9 cellular contexts compared by ENCODE assay signal in genomic region chr1:43711049-43711448, GRCh38. TPM values are rescaled to one million over a fixed set of nuclear protein-coding genes. Genes with fewer than 3 reads are reported as not detected.
A peak's percentile ranks its signal among the peaks of the same experiment; 100 is the strongest.
DNase-seq lines count a peak whose midpoint lies in the region; TF ChIP-seq lines count a peak whose summit lies in the region.
"Had no signal": no experiment of that assay in that cellular context is flagged by ENCODE, and none has a peak within 500 bp of the region (broad histone marks: within the 10 kb centered on the region; RNA-seq: fewer than 3 reads in every experiment).

No MANE protein-coding gene starts in this region.

- intact Hi-C loops in ovary (cut with DNase I) = no loop called here

- no peaks in the 10 kb centered on the region for H4K20me1 ChIP-seq in fibroblast of lung (ENCODE audit: control insufficient read depth, extremely low read depth, insufficient read depth, low read length)

- H3K79me2 ChIP-seq in fibroblast of lung (ENCODE audit: control insufficient read depth, insufficient read depth, low read length) = peaks cover 46% of the 10 kb centered on the region

- peaks cover 58% of the 10 kb centered on the region for H3K4me1 ChIP-seq in SJSA1 (replicated peaks)
- peaks cover 16% of the 10 kb centered on the region for H3K4me1 ChIP-seq in fibroblast of lung (ENCODE audit: control insufficient read depth, extremely low read depth, insufficient read depth, low read length)
- H3K4me1 ChIP-seq in skeletal muscle satellite cell (ENCODE audit: control insufficient read depth, insufficient read depth, low read length) = peaks cover 43% of the 10 kb centered on the region
- peaks cover 4% of the 10 kb centered on the region for H3K4me1 ChIP-seq in ovary (ENCODE audit: insufficient read depth)

- H3K27ac ChIP-seq in SJSA1 = peak overlapping the region; percentile 97
- peak overlapping the region; percentile 77 for H3K27ac ChIP-seq in fibroblast of lung (ENCODE audit: insufficient read depth, low read length)
- no peak overlapping the region for H3K27ac ChIP-seq in ovary

- TF ChIP-seq EP300 in ovary (IDR thresholded peaks at IDR 0.05) = no peak

- no peak overlapping the region for H2AFZ ChIP-seq in fibroblast of lung (ENCODE audit: low read length)

- DNase-seq in HPDE6-E6E7 (ENCODE audit: extremely low spot score) (peak; percentile 47), SJSA1 (ENCODE audit: low read depth in 1 of 2, low spot score in 2 of 2) (peak in 1 of 2 experiments; percentile 61), fibroblast of lung (ENCODE audit: low read depth in 2 of 2) (peak; percentile 80 to 87), hippocampal formation (lab: John Stamatoyannopoulos, UW) (no peak), ovary (no peak)
- no peak for DNase-seq in activated CD4-positive, alpha-beta T cell treated with anti-CD3 and anti-CD28 coated beads, Interleukin-2, amount 50 U/mL, for 48 hours
- DNase-seq: NCI-H1417 treated with DMSO at 0.1 percent for 48 hours; NK-92 treated with Interleukin-12 subunit alpha and Interleukin-12 subunit beta, amount 100 ng/mL, for 24 hours had no signal

- H3K36me3 ChIP-seq in SJSA1 = peaks cover 50% of the 10 kb centered on the region
- no peaks in the 10 kb centered on the region for H3K36me3 ChIP-seq in fibroblast of lung (ENCODE audit: control insufficient read depth, insufficient read depth, low read length)
- peaks cover 6% of the 10 kb centered on the region for H3K36me3 ChIP-seq in skeletal muscle satellite cell (ENCODE audit: insufficient read depth, low read length)
- no peaks in the 10 kb centered on the region for H3K36me3 ChIP-seq in ovary

- H3K4me2 ChIP-seq in fibroblast of lung (ENCODE audit: extremely low read depth, insufficient read depth, low read length) = no peak overlapping the region
- peak overlapping the region; percentile 71 for H3K4me2 ChIP-seq in skeletal muscle satellite cell (ENCODE audit: low read length)

- no peaks in the 10 kb centered on the region for H3K27me3 ChIP-seq in SJSA1 (replicated peaks)
- no peaks in the 10 kb centered on the region for H3K27me3 ChIP-seq in fibroblast of lung (ENCODE audit: control insufficient read depth, insufficient read depth, low read length)
- H3K27me3 ChIP-seq in skeletal muscle satellite cell (ENCODE audit: control insufficient read depth, insufficient read depth, low read length) = no peaks in the 10 kb centered on the region
- no peaks in the 10 kb centered on the region for H3K27me3 ChIP-seq in ovary

- TF ChIP-seq POLR2A in ovary (IDR thresholded peaks at IDR 0.05) = no peak

- no peak overlapping the region for H3K9ac ChIP-seq in fibroblast of lung (ENCODE audit: insufficient read depth, low read length)
- H3K9ac ChIP-seq in skeletal muscle satellite cell (ENCODE audit: low read depth, low read length) = peak overlapping the region; percentile 64

- H3K9me3 ChIP-seq in SJSA1 (replicated peaks) (peaks cover 8% of the 10 kb centered on the region; the same call in 1 of the 2 replicates), fibroblast of lung (ENCODE audit: control insufficient read depth, insufficient read depth, low read depth, low read length) (no peaks in the 10 kb centered on the region), skeletal muscle satellite cell (replicated peaks; ENCODE audit: low read length) (no peaks in the 10 kb centered on the region), ovary (no peaks in the 10 kb centered on the region)

- no peak for TF ChIP-seq CTCF in fibroblast of lung (conservative IDR thresholded peaks at IDR 0.05 in 1 of 2, IDR thresholded peaks at IDR 0.05 in 1 of 2; ENCODE audit: low read depth in 1 of 2, low read length in 2 of 2)
- TF ChIP-seq CTCF in ovary (IDR thresholded peaks at IDR 0.05) = no peak

- 94 to 96% (median 94%) methylated on average over 2 of the region's 2 CpGs for WGBS in ovary, 3 donors

- H3K4me3 ChIP-seq in SJSA1 = no peak overlapping the region
- no peak overlapping the region for H3K4me3 ChIP-seq in fibroblast of lung (replicated peaks in 1 of 4; ENCODE audit: control extremely low read depth in 1 of 4, insufficient read depth in 1 of 4, low read depth in 3 of 4, low read length in 4 of 4)
- peak overlapping the region; percentile 34 for H3K4me3 ChIP-seq in skeletal muscle satellite cell (ENCODE audit: low read length)
- H3K4me3 ChIP-seq in ovary = no peak overlapping the region

RNA-seq across cellular contexts. Expression of gene ST3GAL3, which starts 3.7 kb away (rescaled TPM):
- 18.7 and 25.0 TPM in 2 replicates for total RNA-seq in SJSA1 (2014; rRNA removed; shearing (Covaris generic))
- total RNA-seq in fibroblast of lung (11.8 and 16.3 TPM in 2 replicates), ovary (10 to 100 TPM; 11.4 to 40.4 (median 27.1) TPM)
- polyA plus RNA-seq in fibroblast of lung (13.1 and 13.7 TPM in 2 replicates), ovary (10 to 100 TPM; 18.5 to 43.3 TPM)
- polyA plus RNA-seq in fibroblast of lung (2012) = 11.7 and 13.0 TPM in 2 replicates
- polyA minus RNA-seq in fibroblast of lung (ENCODE audit: low replicate concordance) = 53.2 and 73.3 TPM in 2 replicates
- total RNA-seq in skeletal muscle satellite cell (2012; rRNA removed) = 10.9 and 14.9 TPM in 2 replicates

Comparison
In these comparisons a context has a peak if more than half of its experiments do, and no peak if none do; other contexts are left out.
1. DNase-seq: peak in HPDE6-E6E7 (single experiment) and fibroblast of lung (2 of 2); none in hippocampal formation (0 of 2), activated CD4-positive, alpha-beta T cell treated with anti-CD3 and anti-CD28 coated beads, Interleukin-2, amount 50 U/mL, for 48 hours (0 of 2) and ovary (0 of 5).
2. H3K27ac ChIP-seq: peak in SJSA1 (single experiment) and fibroblast of lung (single experiment); none in ovary (0 of 2).